Comparison of ENCODE assay signal across 3 cellular contexts in genomic region chr2:98805412-98806265, GRCh38.
TF ChIP-seq lines count a peak whose summit lies in the region.

No MANE protein-coding gene starts in this region.

TF ChIP-seq in SK-N-SH, 30 proteins besides CTCF, POLR2A, EP300 and RAD21 (continued from another document):
- no peak for TF ChIP-seq ZBTB33 (IDR thresholded peaks at IDR 0.05; ENCODE audit: borderline replicate concordance, low read depth)
TF ChIP-seq in SK-N-SH: peak in this region for 0.

TF ChIP-seq in SK-N-SH treated with all-trans-retinoic acid at 6 μM for 48 hours, 23 proteins besides CTCF, POLR2A, EP300 and RAD21 (continued from another document):
- TF ChIP-seq TSHZ2 (CRISPR knock-in tag; IDR thresholded peaks at IDR 0.05) = no peak
- no peak for TF ChIP-seq CSDC2 (CRISPR knock-in tag; IDR thresholded peaks at IDR 0.05)
- TF ChIP-seq ISL1 (CRISPR knock-in tag; IDR thresholded peaks at IDR 0.05) = no peak
- no peak for TF ChIP-seq GLIS3 (CRISPR knock-in tag; IDR thresholded peaks at IDR 0.05)
- no peak for TF ChIP-seq TOX (CRISPR knock-in tag; IDR thresholded peaks at IDR 0.05; ENCODE audit: borderline replicate concordance)
- no peak for TF ChIP-seq PPARA (CRISPR knock-in tag; IDR thresholded peaks at IDR 0.05; ENCODE audit: borderline replicate concordance)
- no peak for TF ChIP-seq ZC3H10 (CRISPR knock-in tag; IDR thresholded peaks at IDR 0.05)
- no peak for TF ChIP-seq ZFP30 (CRISPR knock-in tag; IDR thresholded peaks at IDR 0.05)
- TF ChIP-seq RARB (CRISPR knock-in tag; IDR thresholded peaks at IDR 0.05) = no peak
- TF ChIP-seq, protein P1, sequence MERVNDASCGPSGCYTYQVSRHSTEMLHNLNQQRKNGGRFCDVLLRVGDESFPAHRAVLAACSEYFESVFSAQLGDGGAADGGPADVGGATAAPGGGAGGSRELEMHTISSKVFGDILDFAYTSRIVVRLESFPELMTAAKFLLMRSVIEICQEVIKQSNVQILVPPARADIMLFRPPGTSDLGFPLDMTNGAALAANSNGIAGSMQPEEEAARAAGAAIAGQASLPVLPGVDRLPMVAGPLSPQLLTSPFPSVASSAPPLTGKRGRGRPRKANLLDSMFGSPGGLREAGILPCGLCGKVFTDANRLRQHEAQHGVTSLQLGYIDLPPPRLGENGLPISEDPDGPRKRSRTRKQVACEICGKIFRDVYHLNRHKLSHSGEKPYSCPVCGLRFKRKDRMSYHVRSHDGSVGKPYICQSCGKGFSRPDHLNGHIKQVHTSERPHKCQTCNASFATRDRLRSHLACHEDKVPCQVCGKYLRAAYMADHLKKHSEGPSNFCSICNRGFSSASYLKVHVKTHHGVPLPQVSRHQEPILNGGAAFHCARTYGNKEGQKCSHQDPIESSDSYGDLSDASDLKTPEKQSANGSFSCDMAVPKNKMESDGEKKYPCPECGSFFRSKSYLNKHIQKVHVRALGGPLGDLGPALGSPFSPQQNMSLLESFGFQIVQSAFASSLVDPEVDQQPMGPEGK (CRISPR knock-in tag; IDR thresholded peaks at IDR 0.05; ENCODE audit: borderline replicate concordance) = no peak
- TF ChIP-seq ZFP3 (CRISPR knock-in tag; IDR thresholded peaks at IDR 0.05) = no peak
- TF ChIP-seq CSRNP3 (CRISPR knock-in tag; IDR thresholded peaks at IDR 0.05) = no peak
- TF ChIP-seq ESRRG (CRISPR knock-in tag; IDR thresholded peaks at IDR 0.05) = no peak
- no peak for TF ChIP-seq POU6F1 (CRISPR knock-in tag; IDR thresholded peaks at IDR 0.05; ENCODE audit: borderline replicate concordance, low read depth)

TF ChIP-seq in HepG2, 621 proteins besides CTCF, POLR2A, EP300 and RAD21 (continued from another document and continues in another):
- TF ChIP-seq KLF16 (CRISPR knock-in tag; IDR thresholded peaks at IDR 0.05) (peak in 1 of 2 experiments; percentile 81; a peak in 2 of 4 replicates), SIX1 (CRISPR knock-in tag; IDR thresholded peaks at IDR 0.05; ENCODE audit: borderline replicate concordance) (no peak), SRF (IDR thresholded peaks at IDR 0.05; ENCODE audit: low read depth, low read length) (no peak), ZMYM3 (CRISPR knock-in tag; IDR thresholded peaks at IDR 0.05) (peak; percentile 80), ZNF281 (CRISPR knock-in tag; IDR thresholded peaks at IDR 0.05; ENCODE audit: borderline replicate concordance) (peak; percentile 64; the same call in 1 of the 2 replicates), NFYB (CRISPR knock-in tag; IDR thresholded peaks at IDR 0.05) (no peak), GPN1 (CRISPR knock-in tag; IDR thresholded peaks at IDR 0.05; ENCODE audit: borderline replicate concordance) (no peak), ZSCAN9 (CRISPR knock-in tag; IDR thresholded peaks at IDR 0.05; ENCODE audit: borderline replicate concordance) (peak; percentile 75; the same call in 1 of the 2 replicates), MYNN (CRISPR knock-in tag; IDR thresholded peaks at IDR 0.05; ENCODE audit: low read depth) (peak; percentile 25; the same call in 1 of the 2 replicates), ZSCAN25 (CRISPR knock-in tag; IDR thresholded peaks at IDR 0.05) (peak; percentile 35; the same call in 1 of the 2 replicates), ZMAT3 (CRISPR knock-in tag; conservative IDR thresholded peaks at IDR 0.05) (no peak), ZNF609 (CRISPR knock-in tag; IDR thresholded peaks at IDR 0.05; ENCODE audit: borderline replicate concordance) (peak; percentile 17; the same call in 1 of the 2 replicates), AHDC1 (CRISPR knock-in tag; IDR thresholded peaks at IDR 0.05; ENCODE audit: borderline replicate concordance) (peak; percentile 67), ZNF580 (CRISPR knock-in tag; IDR thresholded peaks at IDR 0.05; ENCODE audit: borderline replicate concordance, low read depth) (no peak; the same call in 1 of the 2 replicates), ZNF124 (CRISPR knock-in tag; IDR thresholded peaks at IDR 0.05) (no peak), TRIM24 (CRISPR knock-in tag; IDR thresholded peaks at IDR 0.05) (peak; percentile 89; the same call in 1 of the 2 replicates), YY1 (IDR thresholded peaks at IDR 0.05; ENCODE audit: insufficient read depth, insufficient replicate concordance, low read depth, low read length) (peak; percentile 39), MIER2 (CRISPR knock-in tag; IDR thresholded peaks at IDR 0.05) (0 out of 2 replicates have a peak, but pooled peaks have one; percentile 23), KLF11 (CRISPR knock-in tag; IDR thresholded peaks at IDR 0.05) (0 out of 2 replicates have a peak, but pooled peaks have one; percentile 28), SNRNP70 (IDR thresholded peaks at IDR 0.05; ENCODE audit: low read depth, low read length) (no peak), GATAD1 (CRISPR knock-in tag; IDR thresholded peaks at IDR 0.05) (peak; percentile 47; the same call in 1 of the 2 replicates), SCMH1 (CRISPR knock-in tag; IDR thresholded peaks at IDR 0.05; ENCODE audit: borderline replicate concordance) (no peak), XRCC5 (optimal IDR thresholded peaks at IDR 0.05; ENCODE audit: low read length) (peak; percentile 89), FOSL2 (CRISPR knock-in tag; IDR thresholded peaks at IDR 0.05) (peak; percentile 80), ZC3H13 (CRISPR knock-in tag; IDR thresholded peaks at IDR 0.05) (no peak), FOXP4 (CRISPR knock-in tag; IDR thresholded peaks at IDR 0.05) (peak; percentile 64; the same call in 1 of the 2 replicates), GABPA (IDR thresholded peaks at IDR 0.05; ENCODE audit: low read depth, low read length) (no peak), GABPA (CRISPR knock-in tag; IDR thresholded peaks at IDR 0.05; ENCODE audit: low read depth) (0 out of 2 replicates have a peak, but pooled peaks have one; percentile 51)
- TF ChIP-seq, protein P2, sequence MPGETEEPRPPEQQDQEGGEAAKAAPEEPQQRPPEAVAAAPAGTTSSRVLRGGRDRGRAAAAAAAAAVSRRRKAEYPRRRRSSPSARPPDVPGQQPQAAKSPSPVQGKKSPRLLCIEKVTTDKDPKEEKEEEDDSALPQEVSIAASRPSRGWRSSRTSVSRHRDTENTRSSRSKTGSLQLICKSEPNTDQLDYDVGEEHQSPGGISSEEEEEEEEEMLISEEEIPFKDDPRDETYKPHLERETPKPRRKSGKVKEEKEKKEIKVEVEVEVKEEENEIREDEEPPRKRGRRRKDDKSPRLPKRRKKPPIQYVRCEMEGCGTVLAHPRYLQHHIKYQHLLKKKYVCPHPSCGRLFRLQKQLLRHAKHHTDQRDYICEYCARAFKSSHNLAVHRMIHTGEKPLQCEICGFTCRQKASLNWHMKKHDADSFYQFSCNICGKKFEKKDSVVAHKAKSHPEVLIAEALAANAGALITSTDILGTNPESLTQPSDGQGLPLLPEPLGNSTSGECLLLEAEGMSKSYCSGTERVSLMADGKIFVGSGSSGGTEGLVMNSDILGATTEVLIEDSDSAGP (CRISPR knock-in tag; IDR thresholded peaks at IDR 0.05; ENCODE audit: borderline replicate concordance) = peak; percentile 64; the same call in 1 of the 2 replicates
